ENCODE assay signal across 17 cellular contexts in genomic region chr3:116064646-116065045, GRCh38.
DNase-seq lines count a peak whose midpoint lies in the region; ATAC-seq, FAIRE-seq and TF ChIP-seq lines count a peak whose summit lies in the region.
"Had no signal": no experiment of that assay in that cellular context is flagged by ENCODE, and none has a peak within 500 bp of the region (broad histone marks: within the 10 kb centered on the region; RNA-seq: fewer than 3 reads in every experiment).

No MANE protein-coding gene starts in this region.

- H3K27ac Mint-ChIP-seq in osteocyte (ENCODE audit: unreplicated experiment) (no peak overlapping the region), HFFc6 (no peak overlapping the region)

- DNase-seq in H54 (ENCODE audit: insufficient read length, low spot score), result peak; percentile 10
- peak; percentile 27 for DNase-seq in PC-3
- no peak for DNase-seq in K562 (ENCODE audit: extremely low read depth in 1 of 4, low spot score in 3 of 4)
- DNase-seq in kidney tubule cell (ENCODE audit: low spot score), result peak; percentile 22
- DNase-seq in iPS-NIHi7 (ENCODE audit: extremely low spot score), result no peak
- no peak for DNase-seq in osteocyte (ENCODE audit: extremely low spot score, unreplicated experiment)
- DNase-seq in ecto neural progenitor cell (ENCODE audit: low spot score), result no peak
- DNase-seq in HFFc6, result no peak
- DNase-seq: COR-L47, MM.1S, NCI-H1092 treated with DMSO at 0.1 percent for 48 hours, NCI-H1694 treated with DMSO at 0.1 percent for 48 hours, NCI-H526 treated with DMSO at 0.1 percent for 48 hours, SW 1271 had no signal

- in situ Hi-C loops in K562 (cut with MboI), result no loop called here

- H3F3A ChIP-seq in PC-3 (ENCODE audit: low read length, unreplicated experiment), result no peaks in the 10 kb centered on the region

- H3K36me3 ChIP-seq in PC-3 (ENCODE audit: low read depth, low read length), result no peaks in the 10 kb centered on the region
- no peaks in the 10 kb centered on the region; the same call in 2 of the 3 replicates for H3K36me3 ChIP-seq in K562 (ENCODE audit: control insufficient read depth, insufficient read depth, low read length)
- H3K36me3 ChIP-seq: HAP-1 had no signal

- no TSS peak for BruUV-seq in PC-3 (replicated peaks; lab: Mats Ljungman, UMichigan)
- BruUV-seq in K562 (replicated peaks; lab: Mats Ljungman, UMichigan), result no TSS peak

- H3K4me2 ChIP-seq in PC-3 (ENCODE audit: low read length) (no peak overlapping the region), K562 (ENCODE audit: insufficient read depth, low read length) (no peak overlapping the region)
- H3K4me2 ChIP-seq: KMS-11 had no signal

- TF ChIP-seq POLR2A in H54 (IDR thresholded peaks at IDR 0.05; ENCODE audit: low read depth, low read length) (no peak), K562 (conservative IDR thresholded peaks at IDR 0.05) (no peak)

- no peaks in the 10 kb centered on the region for H3K9me3 ChIP-seq in PC-3 (ENCODE audit: low read length)
- no peaks in the 10 kb centered on the region for H3K9me3 ChIP-seq in K562 (replicated peaks; ENCODE audit: control insufficient read depth, insufficient read depth, low read depth, low read length)
- H3K9me3 ChIP-seq: HAP-1 had no signal

- H3K27me3 Mint-ChIP-seq in osteocyte (ENCODE audit: unreplicated experiment) (no peaks in the 10 kb centered on the region), HFFc6 (ENCODE audit: insufficient read depth) (no peaks in the 10 kb centered on the region; the same call in none of the 2 replicates)

- ATAC-seq in PC-3 (no peak), K562 (no peak)

- TF ChIP-seq EP300 in K562 (IDR thresholded peaks at IDR 0.05; ENCODE audit: low read length), result no peak

- TF ChIP-seq CTCF in PC-3 (conservative IDR thresholded peaks at IDR 0.05; ENCODE audit: low read depth, low read length) (no peak), K562 (IDR thresholded peaks at IDR 0.05 in 2 of 3, conservative IDR thresholded peaks at IDR 0.05 in 1 of 3; ENCODE audit: insufficient read depth in 2 of 3, low read depth in 1 of 3, low read length in 3 of 3) (no peak), osteocyte (IDR thresholded peaks at IDR 0.05) (no peak), HFFc6 (IDR thresholded peaks at IDR 0.05) (no peak)

- no peaks in the 10 kb centered on the region for H3K27me3 ChIP-seq in PC-3 (ENCODE audit: low read length)
- H3K27me3 ChIP-seq in K562 (ENCODE audit: control insufficient read depth in 2 of 2, insufficient read depth in 2 of 2, low read length in 2 of 2), result no peaks in the 10 kb centered on the region

- H3K4me1 ChIP-seq in PC-3 (ENCODE audit: insufficient read depth, low read length) (peaks cover 5% of the 10 kb centered on the region; the same call in 1 of the 2 replicates), K562 (replicated peaks in 1 of 2; ENCODE audit: control insufficient read depth in 2 of 2, insufficient read depth in 2 of 2, low read length in 2 of 2) (peaks cover 6 to 8% of the 10 kb centered on the region in 2 experiments; a peak in 3 of 5 replicates)
- H3K4me1 ChIP-seq: HAP-1 had no signal

- H3K9me1 ChIP-seq in K562 (ENCODE audit: control insufficient read depth, insufficient read depth, low read length), result no peaks in the 10 kb centered on the region

- H3K27ac ChIP-seq in PC-3 (ENCODE audit: low read length), result no peak overlapping the region
- H3K27ac ChIP-seq in K562 (ENCODE audit: extremely low read depth, low read depth, low read length), result no peak overlapping the region
- H3K27ac ChIP-seq: C4-2B, KMS-11 had no signal

- intact Hi-C loops in PC-3 (cut with micrococcal nuclease), result no loop called here
- intact Hi-C loops in K562 (cut with micrococcal nuclease), result no loop called here

- POLR2A ChIA-PET in PC-3 (lab: Charles Lee; ENCODE audit: unreplicated experiment), result no interaction called here
- POLR2A ChIA-PET in K562 (lab: Yijun Ruan, JAX), result no interaction called here

- CTCF ChIA-PET in PC-3 (lab: Charles Lee), result no interaction called here
- CTCF ChIA-PET in K562 (lab: Yijun Ruan, JAX; ENCODE audit: low intra/inter-chr PET ratio), result no interaction called here

- TF ChIP-seq RAD21 in K562 (CRISPR knock-in tag; conservative IDR thresholded peaks at IDR 0.05 in 1 of 2, IDR thresholded peaks at IDR 0.05 in 1 of 2), result no peak

- H3K36me3 Mint-ChIP-seq in osteocyte (ENCODE audit: unreplicated experiment) (no peaks in the 10 kb centered on the region), HFFc6 (ENCODE audit: low read depth) (no peaks in the 10 kb centered on the region)

- H3K9me3 Mint-ChIP-seq in osteocyte (ENCODE audit: unreplicated experiment) (no peaks in the 10 kb centered on the region), HFFc6 (no peaks in the 10 kb centered on the region)

- 30% methylated on average over 1 of the region's 1 CpG for WGBS in K562 (ENCODE audit: insufficient coverage, low coverage, missing lambda C conversion rate)

- peaks cover 8% of the 10 kb centered on the region for H3K4me1 Mint-ChIP-seq in osteocyte (ENCODE audit: unreplicated experiment)
- peaks cover 7% of the 10 kb centered on the region for H3K4me1 Mint-ChIP-seq in HFFc6 (ENCODE audit: low read depth)

- H3K9me2 ChIP-seq in PC-3 (replicated peaks; ENCODE audit: low read length), result no peaks in the 10 kb centered on the region

- H3K4me3 Mint-ChIP-seq in osteocyte (ENCODE audit: unreplicated experiment), result no peak overlapping the region
- no peak overlapping the region for H3K4me3 Mint-ChIP-seq in HFFc6

- H4K20me1 ChIP-seq in PC-3 (ENCODE audit: low read length) (no peaks in the 10 kb centered on the region), K562 (replicated peaks; ENCODE audit: control insufficient read depth, insufficient read depth, low read length) (no peaks in the 10 kb centered on the region)

- H2AFZ ChIP-seq in PC-3 (ENCODE audit: low read length), result no peak overlapping the region
- no peak overlapping the region; the same call in 1 of the 2 replicates for H2AFZ ChIP-seq in K562 (ENCODE audit: low read depth, low read length)

- H3K4me3 ChIP-seq in PC-3 (ENCODE audit: low read length), result no peak overlapping the region
- no peak overlapping the region for H3K4me3 ChIP-seq in K562
- H3K4me3 ChIP-seq: HAP-1 had no signal

- FAIRE-seq in H54 (lab: Jason Lieb, UNC) (peak; percentile 82), K562 (lab: Jason Lieb, UNC) (no peak)

- no peak overlapping the region for H3K9ac ChIP-seq in PC-3 (ENCODE audit: low read length)
- H3K9ac ChIP-seq in K562 (ENCODE audit: insufficient read depth in 1 of 2, low read depth in 2 of 2, low read length in 2 of 2), result no peak overlapping the region
- H3K9ac ChIP-seq: KMS-11 had no signal

- H3K79me2 ChIP-seq in PC-3 (ENCODE audit: low read length) (no peaks in the 10 kb centered on the region), K562 (ENCODE audit: control insufficient read depth, insufficient read depth, low read length) (no peaks in the 10 kb centered on the region)

TF ChIP-seq in K562, 482 proteins besides CTCF, POLR2A, EP300 and RAD21:
- TF ChIP-seq SIX5 (IDR thresholded peaks at IDR 0.05; ENCODE audit: borderline replicate concordance in 1 of 2, insufficient read depth in 1 of 2, low read depth in 1 of 2, low read length in 2 of 2) (no peak), RBM25 (IDR thresholded peaks at IDR 0.05; ENCODE audit: low read depth, low read length, severe bottlenecking) (peak; percentile 27), COPS2 (conservative IDR thresholded peaks at IDR 0.05) (no peak)

Comparison
In these comparisons a context has a peak if more than half of its experiments do, and no peak if none do; other contexts are left out.
1. DNase-seq: peak in H54 (single experiment), PC-3 (single experiment) and kidney tubule cell (single experiment); none in K562 (0 of 4), iPS-NIHi7 (single experiment), osteocyte (single experiment), ecto neural progenitor cell (single experiment) and HFFc6 (single experiment).